17 cellular contexts compared by ENCODE assay signal in genomic region chr3:128470134-128470915, GRCh38. TPM values are rescaled to one million over a fixed set of nuclear protein-coding genes. Genes with fewer than 3 reads are reported as not detected.
DNase-seq lines count a peak whose midpoint lies in the region; ATAC-seq, FAIRE-seq and TF ChIP-seq lines count a peak whose summit lies in the region.
"Had no signal": no experiment of that assay in that cellular context is flagged by ENCODE, and none has a peak within 500 bp of the region (broad histone marks: within the 10 kb centered on the region; RNA-seq: fewer than 3 reads in every experiment).

No MANE protein-coding gene starts in this region.

- H3K9me3 ChIP-seq in BE2C (no peaks in the 10 kb centered on the region), IMR-90 (ENCODE audit: control insufficient read depth, insufficient read depth, low read length) (peaks cover 8% of the 10 kb centered on the region), mesenchymal stem cell (ENCODE audit: control insufficient read depth, low read length) (peaks cover 9% of the 10 kb centered on the region)
- H3K9me3 ChIP-seq: BLaER1, Caco-2 had no signal

- H3K4me1 ChIP-seq in BE2C (peaks cover 86% of the 10 kb centered on the region), IMR-90 (ENCODE audit: control insufficient read depth, insufficient read depth, low read length) (no peaks in the 10 kb centered on the region), mesenchymal stem cell (ENCODE audit: control insufficient read depth, insufficient read depth, low read depth, low read length) (no peaks in the 10 kb centered on the region)
- H3K4me1 ChIP-seq: Caco-2 had no signal

- BruUV-seq in IMR-90 (replicated peaks; lab: Mats Ljungman, UMichigan): no TSS peak

- H3K23ac ChIP-seq in IMR-90 (ENCODE audit: low read depth, low read length): no peak overlapping the region
- H3K23ac ChIP-seq in mesenchymal stem cell (ENCODE audit: low read length in 2 of 2): no peak overlapping the region

- peaks cover 11% of the 10 kb centered on the region for H3K4me1 Mint-ChIP-seq in activated T-helper 17 cell treated with anti-CD3 and anti-CD28 coated beads, Interleukin-2, amount 50 U/mL, for 72 hours

- H3K36me3 Mint-ChIP-seq in activated T-helper 17 cell treated with anti-CD3 and anti-CD28 coated beads, Interleukin-2, amount 50 U/mL, for 72 hours (ENCODE audit: low read depth): no peaks in the 10 kb centered on the region

- H2BK15ac ChIP-seq in IMR-90 (ENCODE audit: low read depth, low read length) (no peak overlapping the region), mesenchymal stem cell (ENCODE audit: low read depth, poor library complexity, severe bottlenecking) (no peak overlapping the region)

- H4K91ac ChIP-seq in IMR-90 (ENCODE audit: insufficient read depth, low read depth, low read length): no peak overlapping the region
- peak overlapping the region; percentile 7 for H4K91ac ChIP-seq in mesenchymal stem cell (ENCODE audit: low read length)

- no peak overlapping the region for H2BK5ac ChIP-seq in IMR-90 (ENCODE audit: low read depth, low read length, poor library complexity, severe bottlenecking)
- H2BK5ac ChIP-seq in mesenchymal stem cell (ENCODE audit: low read depth, low read length, poor library complexity, severe bottlenecking): no peak overlapping the region

- H3K4me3 ChIP-seq in BE2C (ENCODE audit: low read depth, low read length) (no peak overlapping the region), IMR-90 (ENCODE audit: insufficient read depth, low read depth, low read length) (no peak overlapping the region), mesenchymal stem cell (ENCODE audit: insufficient read depth in 1 of 2, low read depth in 1 of 2, low read length in 2 of 2) (no peak overlapping the region)
- H3K4me3 ChIP-seq: BLaER1 had no signal

- no peak for TF ChIP-seq RAD21 in IMR-90 (IDR thresholded peaks at IDR 0.05; ENCODE audit: low read length)

- peaks cover 30% of the 10 kb centered on the region for H3K27me3 Mint-ChIP-seq in activated T-helper 17 cell treated with anti-CD3 and anti-CD28 coated beads, Interleukin-2, amount 50 U/mL, for 72 hours

- H3K4me3 Mint-ChIP-seq in activated T-helper 17 cell treated with anti-CD3 and anti-CD28 coated beads, Interleukin-2, amount 50 U/mL, for 72 hours: no peak overlapping the region
- H3K4me3 Mint-ChIP-seq: CD8-positive, alpha-beta memory T cell; H9 had no signal

- H3K4ac ChIP-seq in IMR-90 (ENCODE audit: low read depth, low read length) (no peak overlapping the region), mesenchymal stem cell (ENCODE audit: low read depth in 1 of 2, low read length in 2 of 2) (no peak overlapping the region)

- dilution Hi-C loops in IMR-90 (cut with HindIII; ENCODE audit: low sequenced_read_pairs, unreplicated experiment): no loop called here

- no peak for TF ChIP-seq POLR2A in IMR-90 (IDR thresholded peaks at IDR 0.05; ENCODE audit: low read depth, low read length)

- H3K9ac ChIP-seq in IMR-90 (ENCODE audit: low read depth, low read length): no peak overlapping the region
- no peak overlapping the region for H3K9ac ChIP-seq in mesenchymal stem cell (ENCODE audit: low read length)
- H3K9ac ChIP-seq: BLaER1 had no signal

- no peak overlapping the region for H3K4me2 ChIP-seq in IMR-90 (ENCODE audit: low read depth, low read length)
- H3K4me2 ChIP-seq in mesenchymal stem cell (ENCODE audit: low read length, poor library complexity, severe bottlenecking): no peak overlapping the region
- H3K4me2 ChIP-seq: BLaER1 had no signal

- in situ Hi-C loops in IMR-90 (cut with MboI; ENCODE audit: low sequenced_read_pairs): no loop called here

- no peak overlapping the region for H2BK12ac ChIP-seq in mesenchymal stem cell (ENCODE audit: low read length in 2 of 2)

- CTCF ChIA-PET in IMR-90 (lab: Yijun Ruan, JAX): no interaction called here

- H2AFZ ChIP-seq in IMR-90 (replicated peaks; ENCODE audit: low read length, poor library complexity) (peak overlapping the region; percentile 39), mesenchymal stem cell (ENCODE audit: low read depth, low read length) (no peak overlapping the region)

- no peak overlapping the region for H3K27ac Mint-ChIP-seq in activated T-helper 17 cell treated with anti-CD3 and anti-CD28 coated beads, Interleukin-2, amount 50 U/mL, for 72 hours
- H3K27ac Mint-ChIP-seq: H9 had no signal

- no peak for TF ChIP-seq CTCF in BE2C (IDR thresholded peaks at IDR 0.05; ENCODE audit: low read depth, low read length)
- TF ChIP-seq CTCF in IMR-90 (conservative IDR thresholded peaks at IDR 0.05; ENCODE audit: low read depth, low read length): no peak

- peak overlapping the region; percentile 52 for H2AK9ac ChIP-seq in IMR-90 (replicated peaks; ENCODE audit: low read depth, low read length, poor library complexity)

- H3K14ac ChIP-seq in IMR-90 (replicated peaks; ENCODE audit: low read depth, low read length) (no peak overlapping the region), mesenchymal stem cell (ENCODE audit: low read length in 2 of 2) (no peak overlapping the region)

- DNase-seq in BE2C (peak; percentile 93), IMR-90 (no peak), mesenchymal stem cell (no peak), middle frontal gyrus (ENCODE audit: extremely low spot score, low spot score) (no peak), ecto neural progenitor cell (ENCODE audit: low spot score) (no peak)
- DNase-seq: Caco-2; CD8-positive, alpha-beta memory T cell; DND-41; GDM1; GOT3; H9 had no signal

- FAIRE-seq in endometrium (lab: Jason Lieb, UNC): peak; percentile 85
- FAIRE-seq: A204.1, GM12892 had no signal

- H3K79me1 ChIP-seq in IMR-90 (ENCODE audit: low read depth in 1 of 2, low read length in 2 of 2) (no peaks in the 10 kb centered on the region), mesenchymal stem cell (replicated peaks; ENCODE audit: low read length, poor library complexity, severe bottlenecking) (no peaks in the 10 kb centered on the region)

- H3K56ac ChIP-seq in IMR-90 (ENCODE audit: extremely low read depth, insufficient read depth, low read length): no peak overlapping the region

- H4K5ac ChIP-seq in IMR-90 (ENCODE audit: low read depth, low read length): no peak overlapping the region

- H2BK120ac ChIP-seq in IMR-90 (ENCODE audit: low read depth, low read length) (no peak overlapping the region), mesenchymal stem cell (ENCODE audit: low read depth, low read length) (no peak overlapping the region)

- WGBS in IMR-90 (ENCODE audit: extremely low coverage in 2 of 2, insufficient read length in 1 of 2), 2 experiments: 61% methylated on average over 7 of the region's 13 CpGs; no CpG with 5 or more reads in 1 of the 2 experiments
- 65% methylated on average over 13 of the region's 13 CpGs for WGBS in mesenchymal stem cell

- H3K27me3 ChIP-seq in BE2C (no peaks in the 10 kb centered on the region), IMR-90 (ENCODE audit: control insufficient read depth, insufficient read depth, low read length) (peaks cover 88% of the 10 kb centered on the region), mesenchymal stem cell (ENCODE audit: control insufficient read depth in 1 of 2, insufficient read depth in 1 of 2, low read length in 2 of 2) (peaks cover 92 to 93% of the 10 kb centered on the region in 2 experiments)
- H3K27me3 ChIP-seq: BLaER1 had no signal

- no peak overlapping the region for H3K18ac ChIP-seq in IMR-90 (ENCODE audit: low read depth, low read length)
- no peak overlapping the region for H3K18ac ChIP-seq in mesenchymal stem cell (ENCODE audit: low read depth in 1 of 2, low read length in 2 of 2)

- H3K27ac ChIP-seq in IMR-90 (ENCODE audit: insufficient read depth, low read length) (no peak overlapping the region), mesenchymal stem cell (ENCODE audit: low read length, poor library complexity, severe bottlenecking) (no peak overlapping the region)
- H3K27ac ChIP-seq: BLaER1 had no signal

- H3K9me3 Mint-ChIP-seq in activated T-helper 17 cell treated with anti-CD3 and anti-CD28 coated beads, Interleukin-2, amount 50 U/mL, for 72 hours: no peaks in the 10 kb centered on the region
- H3K9me3 Mint-ChIP-seq: CD8-positive, alpha-beta memory T cell had no signal

- intact Hi-C loops in IMR-90 (cut with micrococcal nuclease): no loop called here

- H4K20me1 ChIP-seq in IMR-90 (ENCODE audit: insufficient read depth, low read length): no peaks in the 10 kb centered on the region
- H4K20me1 ChIP-seq: BLaER1 had no signal

- H3K36me3 ChIP-seq in BE2C (no peaks in the 10 kb centered on the region), IMR-90 (ENCODE audit: control insufficient read depth, insufficient read depth, low read length) (no peaks in the 10 kb centered on the region), mesenchymal stem cell (ENCODE audit: control insufficient read depth in 1 of 2, insufficient read depth in 2 of 2, low read depth in 1 of 2, low read length in 2 of 2) (no peaks in the 10 kb centered on the region)
- H3K36me3 ChIP-seq: BLaER1 had no signal

- H2BK20ac ChIP-seq in IMR-90 (ENCODE audit: low read depth, low read length): no peak overlapping the region

- POLR2A ChIA-PET in IMR-90 (lab: Charles Lee; ENCODE audit: unreplicated experiment): no interaction called here

- no peak overlapping the region for H2AK5ac ChIP-seq in IMR-90 (ENCODE audit: low read depth, low read length)
- no peak overlapping the region for H2AK5ac ChIP-seq in mesenchymal stem cell (ENCODE audit: low read length, severe bottlenecking)

- no peak for ATAC-seq in IMR-90 (ENCODE audit: low read depth)
- ATAC-seq in activated T-helper 17 cell treated with anti-CD3 and anti-CD28 coated beads, Interleukin-2, amount 50 U/mL, for 72 hours (replicated peaks): no peak

- H3K9me1 ChIP-seq in IMR-90 (ENCODE audit: insufficient read depth, low read length): peaks cover 8% of the 10 kb centered on the region

- no peak overlapping the region for H4K8ac ChIP-seq in IMR-90 (ENCODE audit: low read depth in 2 of 2, low read length in 2 of 2)
- no peak overlapping the region for H4K8ac ChIP-seq in mesenchymal stem cell (ENCODE audit: low read length)

RNA-seq across cellular contexts. Expression of gene DNAJB8, which starts 3.6 kb away (rescaled TPM):
- 0.12 TPM for polyA plus RNA-seq in BE2C (2012; ENCODE audit: insufficient read depth, insufficient read length, low read depth)
- total RNA-seq in IMR-90 (2012; rRNA removed): not detected in 2 replicates
- polyA plus RNA-seq in IMR-90 (2012; rRNA removed): not detected in 2 replicates
- not detected in 2 replicates for polyA plus RNA-seq in IMR-90 (2012; cell fraction: cytosol; rRNA removed)
- polyA plus RNA-seq in IMR-90 (2012; cell fraction: nucleus; rRNA removed; ENCODE audit: low replicate concordance): not detected in 2 replicates
- polyA plus RNA-seq in mesenchymal stem cell (2013, experiment 1 of 2): not detected
- not detected for polyA plus RNA-seq in mesenchymal stem cell (2013, experiment 2 of 2)
- total RNA-seq in activated T-helper 17 cell treated with anti-CD3 and anti-CD28 coated beads, Interleukin-2, amount 50 U/mL, for 72 hours: not detected
- total RNA-seq: Caco-2; CD8-positive, alpha-beta memory T cell; H9; HT-29 had no signal
- polyA plus RNA-seq: CD8-positive, alpha-beta memory T cell had no signal

RNA-seq across cellular contexts. Expression of gene GATA2, which starts 22.7 kb away (rescaled TPM):
- polyA plus RNA-seq in BE2C (2012; ENCODE audit: insufficient read depth, insufficient read length, low read depth): 791 TPM
- total RNA-seq in IMR-90 (2012; rRNA removed): 2.2 and 2.8 TPM in 2 replicates
- 13.5 and 15.0 TPM in 2 replicates for polyA plus RNA-seq in IMR-90 (2012; rRNA removed)
- polyA plus RNA-seq in IMR-90 (2012; cell fraction: cytosol; rRNA removed): 10.9 and 15.4 TPM in 2 replicates
- polyA plus RNA-seq in IMR-90 (2012; cell fraction: nucleus; rRNA removed; ENCODE audit: low replicate concordance): 12.3 and 24.3 TPM in 2 replicates
- polyA plus RNA-seq in mesenchymal stem cell (2013, experiment 1 of 2): 2.0 TPM
- 2.2 TPM for polyA plus RNA-seq in mesenchymal stem cell (2013, experiment 2 of 2)
- total RNA-seq in activated T-helper 17 cell treated with anti-CD3 and anti-CD28 coated beads, Interleukin-2, amount 50 U/mL, for 72 hours: 1 to 10 TPM in 1 of 2 donors, under 1 TPM in 1; 0.17 to 1.1 TPM
- total RNA-seq: CD8-positive, alpha-beta memory T cell had no signal
- polyA plus RNA-seq: CD8-positive, alpha-beta memory T cell had no signal
